Comparison of ENCODE assay signal across 9 cellular contexts in genomic region chr10:122114156-122114747, GRCh38.
DNase-seq lines count a peak whose midpoint lies in the region; ATAC-seq, FAIRE-seq and TF ChIP-seq lines count a peak whose summit lies in the region.
"Had no signal": no experiment of that assay in that cellular context is flagged by ENCODE, and none has a peak within 500 bp of the region (broad histone marks: within the 10 kb centered on the region; RNA-seq: fewer than 3 reads in every experiment).

No MANE protein-coding gene starts in this region.

- H3K4me3 ChIP-seq in HUES6 (ENCODE audit: low read depth, low read length) (peak overlapping the region; percentile 84), stomach smooth muscle (ENCODE audit: low read length in 2 of 2) (peak overlapping the region; percentile 58 to 83)

- no peaks in the 10 kb centered on the region for H3K9me3 Mint-ChIP-seq in chondrocyte (ENCODE audit: low read depth)

- TF ChIP-seq CTCF in chondrocyte (IDR thresholded peaks at IDR 0.05), result no peak

- DNase-seq in chondrocyte (ENCODE audit: low spot score) (no peak), KBM-7 (no peak), GM12891 (ENCODE audit: insufficient read length, low spot score) (no peak), SW480 (ENCODE audit: low spot score) (no peak)
- DNase-seq: NCI-H2081 had no signal

- H3K4me1 Mint-ChIP-seq in chondrocyte (ENCODE audit: low read depth), result peaks cover 60% of the 10 kb centered on the region

- no peak for ATAC-seq in GM18868 (IDR thresholded peaks at IDR 0.05; ENCODE audit: unreplicated experiment)

- no peak for TF ChIP-seq POLR2A in GM12891 (IDR thresholded peaks at IDR 0.05; ENCODE audit: low read depth, low read length)

- H3K9ac ChIP-seq in HUES6 (ENCODE audit: low read length) (peak overlapping the region; percentile 85), stomach smooth muscle (ENCODE audit: low read length in 2 of 2) (peak overlapping the region; percentile 93 to 96)

- peak overlapping the region; percentile 98 for H3K27ac Mint-ChIP-seq in chondrocyte (ENCODE audit: unreplicated experiment)

- H3K4me1 ChIP-seq in HUES6 (ENCODE audit: control insufficient read depth, insufficient read depth, low read length) (peaks cover 18% of the 10 kb centered on the region), stomach smooth muscle (ENCODE audit: control insufficient read depth, insufficient read depth, low read length) (peaks cover 56% of the 10 kb centered on the region)

- in situ Hi-C loops in KBM-7 (cut with MboI; ENCODE audit: low pct_unique_long_range_greater_than_20kb, low sequenced_read_pairs), result no loop called here

- no peak for FAIRE-seq in GM12891 (lab: Jason Lieb, UNC)

- H3K27me3 Mint-ChIP-seq in chondrocyte (ENCODE audit: low read depth), result no peaks in the 10 kb centered on the region

- H3K36me3 ChIP-seq in HUES6 (ENCODE audit: control insufficient read depth, insufficient read depth, low read length) (no peaks in the 10 kb centered on the region), stomach smooth muscle (ENCODE audit: control insufficient read depth in 2 of 2, insufficient read depth in 2 of 2, low read length in 2 of 2) (peaks cover 5% of the 10 kb centered on the region in 2 donors)

- peak overlapping the region; percentile 88 for H3K4me3 Mint-ChIP-seq in chondrocyte (ENCODE audit: unreplicated experiment)

- H3K36me3 Mint-ChIP-seq in chondrocyte (ENCODE audit: low read depth), result no peaks in the 10 kb centered on the region

- H3K27me3 ChIP-seq in HUES6 (ENCODE audit: control insufficient read depth, insufficient read depth, low read length) (0 out of 2 replicates have a peak, but pooled peaks cover 4% of the 10 kb centered on the region), layer of hippocampus (ENCODE audit: control insufficient read depth, insufficient read depth, low read length) (peaks cover 3% of the 10 kb centered on the region), stomach smooth muscle (ENCODE audit: control insufficient read depth in 1 of 2, insufficient read depth in 2 of 2, low read length in 2 of 2) (no peaks in the 10 kb centered on the region)

- no peaks in the 10 kb centered on the region for H3K9me3 ChIP-seq in HUES6 (ENCODE audit: control insufficient read depth, insufficient read depth, low read depth, low read length)
- no peaks in the 10 kb centered on the region for H3K9me3 ChIP-seq in stomach smooth muscle (ENCODE audit: control insufficient read depth in 2 of 2, low read length in 2 of 2)

- no peak overlapping the region for H3K27ac ChIP-seq in HUES6 (ENCODE audit: low read depth, low read length)
- H3K27ac ChIP-seq in layer of hippocampus (ENCODE audit: low read depth, low read length), result peak overlapping the region; percentile 73
- peak overlapping the region; percentile 99 for H3K27ac ChIP-seq in stomach smooth muscle (ENCODE audit: low read length)

TF ChIP-seq in GM12891, 5 proteins besides CTCF, POLR2A, EP300 and RAD21:
- TF ChIP-seq TAF1 (IDR thresholded peaks at IDR 0.05; ENCODE audit: low read depth, low read length), result no peak
- no peak for TF ChIP-seq PAX5 (IDR thresholded peaks at IDR 0.05; ENCODE audit: insufficient read depth, low read length, severe bottlenecking)
- TF ChIP-seq POLR2AphosphoS5 (IDR thresholded peaks at IDR 0.05; ENCODE audit: low read depth, low read length), result no peak
- TF ChIP-seq POU2F2 (IDR thresholded peaks at IDR 0.05; ENCODE audit: low read depth, low read length), result no peak
- TF ChIP-seq SPI1 (IDR thresholded peaks at IDR 0.05; ENCODE audit: low read depth, low read length), result no peak
TF ChIP-seq in GM12891: peak in this region for 0.
